ENCODE assay signal across 17 cellular contexts in genomic region chr4:102606846-102607440, GRCh38.
DNase-seq lines count a peak whose midpoint lies in the region; ATAC-seq, FAIRE-seq and TF ChIP-seq lines count a peak whose summit lies in the region.
"Had no signal": no experiment of that assay in that cellular context is flagged by ENCODE, and none has a peak within 500 bp of the region (broad histone marks: within the 10 kb centered on the region; RNA-seq: fewer than 3 reads in every experiment).

No MANE protein-coding gene starts in this region.

- no peak for TF ChIP-seq POLR2A in GM12891 (IDR thresholded peaks at IDR 0.05; ENCODE audit: low read depth, low read length)

- no peak for FAIRE-seq in GM12891 (lab: Jason Lieb, UNC)
- FAIRE-seq: D721Med, GM18507, small intestine had no signal

- no peak for DNase-seq in stimulated activated naive CD8-positive, alpha-beta T cell treated with anti-CD3 and anti-CD28 coated beads, Interleukin-15, amount 100 ng/mL, for 72 hours
- DNase-seq in activated naive CD8-positive, alpha-beta T cell treated with anti-CD3 and anti-CD28 coated beads for 36 hours = no peak
- DNase-seq in medulla oblongata (ENCODE audit: extremely low spot score) (peak; percentile 50), GM12891 (ENCODE audit: insufficient read length, low spot score) (no peak), NCI-H1694 (lab: John Stamatoyannopoulos, UW) (no peak)
- DNase-seq in stimulated activated CD4-positive, alpha-beta T cell treated with anti-CD3 and anti-CD28 coated beads, Interleukin-4, amount 100 ng/mL, for 24 hours = no peak
- DNase-seq: activated CD4-positive, alpha-beta T cell treated with anti-CD3 and anti-CD28 coated beads, Interleukin-2, amount 10 ng/mL, durations not matched to agents 7 days and 5 days; kidney glomerular epithelial cell; mucosa of descending colon; NCI-H2171 treated with DMSO at 0.1 percent for 48 hours; NK-92 treated with Interleukin-12 subunit alpha and Interleukin-12 subunit beta, amount 100 ng/mL, for 24 hours; ovary had no signal

- peaks cover 77% of the 10 kb centered on the region for H3K4me1 Mint-ChIP-seq in stimulated activated naive CD8-positive, alpha-beta T cell treated with anti-CD3 and anti-CD28 coated beads, Interleukin-15, Interleukin-2, amounts not matched to agents 100 ng/mL and 50 ng/mL, for 24 hours (ENCODE audit: low read depth)
- peaks cover 75% of the 10 kb centered on the region for H3K4me1 Mint-ChIP-seq in stimulated activated naive CD8-positive, alpha-beta T cell treated with anti-CD3 and anti-CD28 coated beads, Interleukin-15, amount 100 ng/mL, for 72 hours
- peaks cover 58% of the 10 kb centered on the region for H3K4me1 Mint-ChIP-seq in activated naive CD8-positive, alpha-beta T cell treated with anti-CD3 and anti-CD28 coated beads for 36 hours

- H3K27ac Mint-ChIP-seq in stimulated activated naive CD8-positive, alpha-beta T cell treated with anti-CD3 and anti-CD28 coated beads, Interleukin-15, Interleukin-2, amounts not matched to agents 100 ng/mL and 50 ng/mL, for 24 hours = peak overlapping the region; percentile 74
- H3K27ac Mint-ChIP-seq in stimulated activated naive CD8-positive, alpha-beta T cell treated with anti-CD3 and anti-CD28 coated beads, Interleukin-15, amount 100 ng/mL, for 72 hours = peak overlapping the region in 1 of 2 donors; percentile 24
- H3K27ac Mint-ChIP-seq in activated naive CD8-positive, alpha-beta T cell treated with anti-CD3 and anti-CD28 coated beads for 36 hours = peak overlapping the region; percentile 62

- peaks cover 87% of the 10 kb centered on the region for H3K36me3 Mint-ChIP-seq in stimulated activated naive CD8-positive, alpha-beta T cell treated with anti-CD3 and anti-CD28 coated beads, Interleukin-15, Interleukin-2, amounts not matched to agents 100 ng/mL and 50 ng/mL, for 24 hours (ENCODE audit: low read depth)
- peaks cover 78% of the 10 kb centered on the region for H3K36me3 Mint-ChIP-seq in activated naive CD8-positive, alpha-beta T cell treated with anti-CD3 and anti-CD28 coated beads for 36 hours

- H3K9me3 Mint-ChIP-seq in stimulated activated naive CD8-positive, alpha-beta T cell treated with anti-CD3 and anti-CD28 coated beads, Interleukin-15, Interleukin-2, amounts not matched to agents 100 ng/mL and 50 ng/mL, for 24 hours = no peaks in the 10 kb centered on the region
- H3K9me3 Mint-ChIP-seq in stimulated activated naive CD8-positive, alpha-beta T cell treated with anti-CD3 and anti-CD28 coated beads, Interleukin-15, amount 100 ng/mL, for 72 hours = no peaks in the 10 kb centered on the region
- no peaks in the 10 kb centered on the region for H3K9me3 Mint-ChIP-seq in activated naive CD8-positive, alpha-beta T cell treated with anti-CD3 and anti-CD28 coated beads for 36 hours

- ATAC-seq in stimulated activated naive CD8-positive, alpha-beta T cell treated with anti-CD3 and anti-CD28 coated beads, Interleukin-15, amount 100 ng/mL, for 72 hours = no peak
- ATAC-seq in HG02852 (IDR thresholded peaks at IDR 0.05; ENCODE audit: unreplicated experiment) = no peak
- ATAC-seq: mucosa of descending colon had no signal

- no peak overlapping the region for H3K4me3 Mint-ChIP-seq in stimulated activated naive CD8-positive, alpha-beta T cell treated with anti-CD3 and anti-CD28 coated beads, Interleukin-15, Interleukin-2, amounts not matched to agents 100 ng/mL and 50 ng/mL, for 24 hours
- no peak overlapping the region for H3K4me3 Mint-ChIP-seq in stimulated activated naive CD8-positive, alpha-beta T cell treated with anti-CD3 and anti-CD28 coated beads, Interleukin-15, amount 100 ng/mL, for 72 hours
- H3K4me3 Mint-ChIP-seq in activated naive CD8-positive, alpha-beta T cell treated with anti-CD3 and anti-CD28 coated beads for 36 hours = no peak overlapping the region
- H3K4me3 Mint-ChIP-seq: activated CD4-positive, alpha-beta T cell treated with anti-CD3 and anti-CD28 coated beads, Interleukin-2, amount 10 ng/mL, durations not matched to agents 7 days and 5 days had no signal

- H3K27me3 Mint-ChIP-seq in stimulated activated naive CD8-positive, alpha-beta T cell treated with anti-CD3 and anti-CD28 coated beads, Interleukin-15, Interleukin-2, amounts not matched to agents 100 ng/mL and 50 ng/mL, for 24 hours = no peaks in the 10 kb centered on the region
- no peaks in the 10 kb centered on the region for H3K27me3 Mint-ChIP-seq in stimulated activated naive CD8-positive, alpha-beta T cell treated with anti-CD3 and anti-CD28 coated beads, Interleukin-15, amount 100 ng/mL, for 72 hours
- no peaks in the 10 kb centered on the region for H3K27me3 Mint-ChIP-seq in activated naive CD8-positive, alpha-beta T cell treated with anti-CD3 and anti-CD28 coated beads for 36 hours
- H3K27me3 Mint-ChIP-seq: activated CD4-positive, alpha-beta T cell treated with anti-CD3 and anti-CD28 coated beads, Interleukin-2, amount 10 ng/mL, durations not matched to agents 7 days and 5 days had no signal

TF ChIP-seq in GM12891, 5 proteins besides CTCF, POLR2A, EP300 and RAD21:
- no peak; the same call in 1 of the 2 replicates for TF ChIP-seq POLR2AphosphoS5 (IDR thresholded peaks at IDR 0.05; ENCODE audit: low read depth, low read length)
- TF ChIP-seq POU2F2 (IDR thresholded peaks at IDR 0.05; ENCODE audit: low read depth, low read length) = no peak
- TF ChIP-seq PAX5 (IDR thresholded peaks at IDR 0.05; ENCODE audit: insufficient read depth, low read length, severe bottlenecking) = no peak
- no peak for TF ChIP-seq TAF1 (IDR thresholded peaks at IDR 0.05; ENCODE audit: low read depth, low read length)
- no peak for TF ChIP-seq SPI1 (IDR thresholded peaks at IDR 0.05; ENCODE audit: low read depth, low read length)
